In the genomic region with DNA sequence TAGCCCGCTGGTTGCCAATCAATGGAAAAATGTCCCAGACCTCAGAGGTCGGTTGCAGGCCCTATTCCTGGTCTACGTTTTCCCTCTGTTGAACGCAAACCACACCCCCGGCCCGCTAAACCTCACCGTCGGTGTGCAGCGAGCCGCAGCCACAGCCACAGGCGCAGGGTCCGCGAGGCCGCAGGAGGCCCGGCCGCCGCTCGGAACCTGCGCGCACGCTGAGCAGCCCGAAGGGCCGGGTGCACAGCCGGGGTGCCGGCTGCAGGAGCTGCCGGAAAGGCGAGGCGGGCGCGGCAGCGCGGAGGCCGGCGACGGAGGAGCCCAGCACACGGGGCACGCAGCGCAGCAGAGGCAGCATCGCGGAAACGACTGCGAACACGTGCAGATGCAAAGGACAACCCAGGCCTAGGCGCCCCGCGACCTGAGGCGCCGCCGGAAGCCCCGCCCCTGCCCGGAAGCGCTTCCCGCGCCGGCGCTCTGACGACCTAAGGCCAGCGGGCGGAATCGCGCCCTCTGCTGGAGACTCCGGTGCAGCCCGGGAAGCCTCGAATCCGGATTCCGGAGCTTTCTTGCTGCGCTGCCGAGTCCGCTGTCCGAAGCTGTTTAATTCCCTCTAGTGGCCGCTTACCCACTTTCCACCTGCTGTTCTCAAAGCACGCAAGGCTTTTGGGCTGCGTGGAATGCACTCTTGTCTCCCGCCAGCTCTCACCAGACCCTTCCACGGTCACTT, we compare ENCODE assay signal across 1 cellular context.
TF ChIP-seq lines count a peak whose summit lies in the region.

A gene with protein sequence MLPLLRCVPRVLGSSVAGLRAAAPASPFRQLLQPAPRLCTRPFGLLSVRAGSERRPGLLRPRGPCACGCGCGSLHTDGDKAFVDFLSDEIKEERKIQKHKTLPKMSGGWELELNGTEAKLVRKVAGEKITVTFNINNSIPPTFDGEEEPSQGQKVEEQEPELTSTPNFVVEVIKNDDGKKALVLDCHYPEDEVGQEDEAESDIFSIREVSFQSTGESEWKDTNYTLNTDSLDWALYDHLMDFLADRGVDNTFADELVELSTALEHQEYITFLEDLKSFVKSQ (minus strand): TSS at position 440 of the 730 bp plus-strand sequence. CDS start 82 bp downstream, at position 358.

TF ChIP-seq in H1, 55 proteins besides CTCF, POLR2A, EP300 and RAD21 (continued from another document and continues in another):
- no peak for TF ChIP-seq BCL11A (IDR thresholded peaks at IDR 0.05; ENCODE audit: low read depth in 2 of 2, low read length in 2 of 2)
- TF ChIP-seq SRF (IDR thresholded peaks at IDR 0.05; ENCODE audit: low read depth, low read length) = no peak
- peak; percentile 71 for TF ChIP-seq BACH1 (IDR thresholded peaks at IDR 0.05; ENCODE audit: low read length)
- no peak for TF ChIP-seq BRCA1 (IDR thresholded peaks at IDR 0.05; ENCODE audit: low read depth, low read length)
- TF ChIP-seq CHD2 (IDR thresholded peaks at IDR 0.05; ENCODE audit: low read length) = 0 out of 2 replicates have a peak, but pooled peaks have one; percentile 14
- no peak for TF ChIP-seq CTBP2 (IDR thresholded peaks at IDR 0.05; ENCODE audit: borderline replicate concordance, insufficient read depth, insufficient read length, low read length)
- TF ChIP-seq TCF12 (IDR thresholded peaks at IDR 0.05; ENCODE audit: low read depth, low read length) = no peak
- no peak for TF ChIP-seq EGR1 (IDR thresholded peaks at IDR 0.05; ENCODE audit: borderline replicate concordance, low read depth, low read length)
- TF ChIP-seq RXRA (IDR thresholded peaks at IDR 0.05; ENCODE audit: insufficient read depth, low read depth, low read length) = no peak; the same call in 1 of the 2 replicates
- peak; percentile 98 for TF ChIP-seq KDM4A (IDR thresholded peaks at IDR 0.05; ENCODE audit: low read depth, low read length, severe bottlenecking)
- no peak for TF ChIP-seq MAFK (IDR thresholded peaks at IDR 0.05; ENCODE audit: low read depth, low read length)
- TF ChIP-seq YY1 (IDR thresholded peaks at IDR 0.05; ENCODE audit: low read depth, low read length) = no peak
- TF ChIP-seq JUN (IDR thresholded peaks at IDR 0.05; ENCODE audit: low read depth, low read length) = no peak
- no peak for TF ChIP-seq SAP30 (IDR thresholded peaks at IDR 0.05; ENCODE audit: insufficient read depth, insufficient replicate concordance, low read length)
- peak; percentile 88 for TF ChIP-seq ASH2L (IDR thresholded peaks at IDR 0.05; ENCODE audit: low read length)
- TF ChIP-seq HDAC2 (IDR thresholded peaks at IDR 0.05; ENCODE audit: borderline replicate concordance in 1 of 2, low read depth in 2 of 2, low read length in 2 of 2) = peak; percentile 54 to 97; a peak in 1 of 4 replicates
- TF ChIP-seq NRF1 (IDR thresholded peaks at IDR 0.05; ENCODE audit: low read depth, low read length) = peak; percentile 55
- no peak for TF ChIP-seq KDM5A (IDR thresholded peaks at IDR 0.05; ENCODE audit: low read length)
- no peak for TF ChIP-seq HDAC6 (IDR thresholded peaks at IDR 0.05; ENCODE audit: low read depth, low read length)
- no peak for TF ChIP-seq CEBPB (IDR thresholded peaks at IDR 0.05; ENCODE audit: low read depth, low read length)
- TF ChIP-seq SP4 (IDR thresholded peaks at IDR 0.05; ENCODE audit: low read length) = no peak
- no peak for TF ChIP-seq ZNF274 (IDR thresholded peaks at IDR 0.05; ENCODE audit: borderline replicate concordance, extremely low read depth, low read length)
- TF ChIP-seq GABPA (IDR thresholded peaks at IDR 0.05; ENCODE audit: borderline replicate concordance, insufficient read depth, low read length) = peak; percentile 79; the same call in 1 of the 2 replicates
- TF ChIP-seq, protein P1, sequence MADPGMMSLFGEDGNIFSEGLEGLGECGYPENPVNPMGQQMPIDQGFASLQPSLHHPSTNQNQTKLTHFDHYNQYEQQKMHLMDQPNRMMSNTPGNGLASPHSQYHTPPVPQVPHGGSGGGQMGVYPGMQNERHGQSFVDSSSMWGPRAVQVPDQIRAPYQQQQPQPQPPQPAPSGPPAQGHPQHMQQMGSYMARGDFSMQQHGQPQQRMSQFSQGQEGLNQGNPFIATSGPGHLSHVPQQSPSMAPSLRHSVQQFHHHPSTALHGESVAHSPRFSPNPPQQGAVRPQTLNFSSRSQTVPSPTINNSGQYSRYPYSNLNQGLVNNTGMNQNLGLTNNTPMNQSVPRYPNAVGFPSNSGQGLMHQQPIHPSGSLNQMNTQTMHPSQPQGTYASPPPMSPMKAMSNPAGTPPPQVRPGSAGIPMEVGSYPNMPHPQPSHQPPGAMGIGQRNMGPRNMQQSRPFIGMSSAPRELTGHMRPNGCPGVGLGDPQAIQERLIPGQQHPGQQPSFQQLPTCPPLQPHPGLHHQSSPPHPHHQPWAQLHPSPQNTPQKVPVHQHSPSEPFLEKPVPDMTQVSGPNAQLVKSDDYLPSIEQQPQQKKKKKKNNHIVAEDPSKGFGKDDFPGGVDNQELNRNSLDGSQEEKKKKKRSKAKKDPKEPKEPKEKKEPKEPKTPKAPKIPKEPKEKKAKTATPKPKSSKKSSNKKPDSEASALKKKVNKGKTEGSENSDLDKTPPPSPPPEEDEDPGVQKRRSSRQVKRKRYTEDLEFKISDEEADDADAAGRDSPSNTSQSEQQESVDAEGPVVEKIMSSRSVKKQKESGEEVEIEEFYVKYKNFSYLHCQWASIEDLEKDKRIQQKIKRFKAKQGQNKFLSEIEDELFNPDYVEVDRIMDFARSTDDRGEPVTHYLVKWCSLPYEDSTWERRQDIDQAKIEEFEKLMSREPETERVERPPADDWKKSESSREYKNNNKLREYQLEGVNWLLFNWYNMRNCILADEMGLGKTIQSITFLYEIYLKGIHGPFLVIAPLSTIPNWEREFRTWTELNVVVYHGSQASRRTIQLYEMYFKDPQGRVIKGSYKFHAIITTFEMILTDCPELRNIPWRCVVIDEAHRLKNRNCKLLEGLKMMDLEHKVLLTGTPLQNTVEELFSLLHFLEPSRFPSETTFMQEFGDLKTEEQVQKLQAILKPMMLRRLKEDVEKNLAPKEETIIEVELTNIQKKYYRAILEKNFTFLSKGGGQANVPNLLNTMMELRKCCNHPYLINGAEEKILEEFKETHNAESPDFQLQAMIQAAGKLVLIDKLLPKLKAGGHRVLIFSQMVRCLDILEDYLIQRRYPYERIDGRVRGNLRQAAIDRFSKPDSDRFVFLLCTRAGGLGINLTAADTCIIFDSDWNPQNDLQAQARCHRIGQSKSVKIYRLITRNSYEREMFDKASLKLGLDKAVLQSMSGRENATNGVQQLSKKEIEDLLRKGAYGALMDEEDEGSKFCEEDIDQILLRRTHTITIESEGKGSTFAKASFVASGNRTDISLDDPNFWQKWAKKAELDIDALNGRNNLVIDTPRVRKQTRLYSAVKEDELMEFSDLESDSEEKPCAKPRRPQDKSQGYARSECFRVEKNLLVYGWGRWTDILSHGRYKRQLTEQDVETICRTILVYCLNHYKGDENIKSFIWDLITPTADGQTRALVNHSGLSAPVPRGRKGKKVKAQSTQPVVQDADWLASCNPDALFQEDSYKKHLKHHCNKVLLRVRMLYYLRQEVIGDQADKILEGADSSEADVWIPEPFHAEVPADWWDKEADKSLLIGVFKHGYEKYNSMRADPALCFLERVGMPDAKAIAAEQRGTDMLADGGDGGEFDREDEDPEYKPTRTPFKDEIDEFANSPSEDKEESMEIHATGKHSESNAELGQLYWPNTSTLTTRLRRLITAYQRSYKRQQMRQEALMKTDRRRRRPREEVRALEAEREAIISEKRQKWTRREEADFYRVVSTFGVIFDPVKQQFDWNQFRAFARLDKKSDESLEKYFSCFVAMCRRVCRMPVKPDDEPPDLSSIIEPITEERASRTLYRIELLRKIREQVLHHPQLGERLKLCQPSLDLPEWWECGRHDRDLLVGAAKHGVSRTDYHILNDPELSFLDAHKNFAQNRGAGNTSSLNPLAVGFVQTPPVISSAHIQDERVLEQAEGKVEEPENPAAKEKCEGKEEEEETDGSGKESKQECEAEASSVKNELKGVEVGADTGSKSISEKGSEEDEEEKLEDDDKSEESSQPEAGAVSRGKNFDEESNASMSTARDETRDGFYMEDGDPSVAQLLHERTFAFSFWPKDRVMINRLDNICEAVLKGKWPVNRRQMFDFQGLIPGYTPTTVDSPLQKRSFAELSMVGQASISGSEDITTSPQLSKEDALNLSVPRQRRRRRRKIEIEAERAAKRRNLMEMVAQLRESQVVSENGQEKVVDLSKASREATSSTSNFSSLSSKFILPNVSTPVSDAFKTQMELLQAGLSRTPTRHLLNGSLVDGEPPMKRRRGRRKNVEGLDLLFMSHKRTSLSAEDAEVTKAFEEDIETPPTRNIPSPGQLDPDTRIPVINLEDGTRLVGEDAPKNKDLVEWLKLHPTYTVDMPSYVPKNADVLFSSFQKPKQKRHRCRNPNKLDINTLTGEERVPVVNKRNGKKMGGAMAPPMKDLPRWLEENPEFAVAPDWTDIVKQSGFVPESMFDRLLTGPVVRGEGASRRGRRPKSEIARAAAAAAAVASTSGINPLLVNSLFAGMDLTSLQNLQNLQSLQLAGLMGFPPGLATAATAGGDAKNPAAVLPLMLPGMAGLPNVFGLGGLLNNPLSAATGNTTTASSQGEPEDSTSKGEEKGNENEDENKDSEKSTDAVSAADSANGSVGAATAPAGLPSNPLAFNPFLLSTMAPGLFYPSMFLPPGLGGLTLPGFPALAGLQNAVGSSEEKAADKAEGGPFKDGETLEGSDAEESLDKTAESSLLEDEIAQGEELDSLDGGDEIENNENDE (IDR thresholded peaks at IDR 0.05; ENCODE audit: insufficient replicate concordance, low read length) = no peak
- TF ChIP-seq SUZ12 (IDR thresholded peaks at IDR 0.05; ENCODE audit: low read length) = no peak
- TF ChIP-seq CBX8 (IDR thresholded peaks at IDR 0.05; ENCODE audit: borderline replicate concordance, low read depth, low read length) = no peak
- TF ChIP-seq SP2 (IDR thresholded peaks at IDR 0.05; ENCODE audit: low read length) = no peak
- no peak for TF ChIP-seq CBX5 (IDR thresholded peaks at IDR 0.05; ENCODE audit: low read depth, low read length)
- peak; percentile 49; the same call in 1 of the 2 replicates for TF ChIP-seq SP1 (IDR thresholded peaks at IDR 0.05; ENCODE audit: low read depth, low read length)
- peak; percentile 81 for TF ChIP-seq TAF1 (IDR thresholded peaks at IDR 0.05; ENCODE audit: low read depth, low read length)
- TF ChIP-seq RNF2 (IDR thresholded peaks at IDR 0.05; ENCODE audit: borderline replicate concordance, low read depth, low read length, missing control alignments, poor library complexity, severe bottlenecking) = no peak
- peak; percentile 86 for TF ChIP-seq POLR2AphosphoS5 (IDR thresholded peaks at IDR 0.05; ENCODE audit: low read depth, low read length)
- peak; percentile 58; the same call in 1 of the 2 replicates for TF ChIP-seq CREB1 (IDR thresholded peaks at IDR 0.05)
- no peak for TF ChIP-seq FOSL1 (IDR thresholded peaks at IDR 0.05; ENCODE audit: insufficient read depth, low read depth, low read length)
- TF ChIP-seq RFX5 (IDR thresholded peaks at IDR 0.05; ENCODE audit: borderline replicate concordance, low read depth, low read length) = no peak; the same call in 1 of the 2 replicates
- TF ChIP-seq, protein P2, sequence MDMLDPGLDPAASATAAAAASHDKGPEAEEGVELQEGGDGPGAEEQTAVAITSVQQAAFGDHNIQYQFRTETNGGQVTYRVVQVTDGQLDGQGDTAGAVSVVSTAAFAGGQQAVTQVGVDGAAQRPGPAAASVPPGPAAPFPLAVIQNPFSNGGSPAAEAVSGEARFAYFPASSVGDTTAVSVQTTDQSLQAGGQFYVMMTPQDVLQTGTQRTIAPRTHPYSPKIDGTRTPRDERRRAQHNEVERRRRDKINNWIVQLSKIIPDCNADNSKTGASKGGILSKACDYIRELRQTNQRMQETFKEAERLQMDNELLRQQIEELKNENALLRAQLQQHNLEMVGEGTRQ (IDR thresholded peaks at IDR 0.05; ENCODE audit: low read length) = peak; percentile 33; the same call in 1 of the 2 replicates
- no peak for TF ChIP-seq EZH2 (IDR thresholded peaks at IDR 0.05; ENCODE audit: low read depth, low read length, severe bottlenecking)
- TF ChIP-seq, protein P3, sequence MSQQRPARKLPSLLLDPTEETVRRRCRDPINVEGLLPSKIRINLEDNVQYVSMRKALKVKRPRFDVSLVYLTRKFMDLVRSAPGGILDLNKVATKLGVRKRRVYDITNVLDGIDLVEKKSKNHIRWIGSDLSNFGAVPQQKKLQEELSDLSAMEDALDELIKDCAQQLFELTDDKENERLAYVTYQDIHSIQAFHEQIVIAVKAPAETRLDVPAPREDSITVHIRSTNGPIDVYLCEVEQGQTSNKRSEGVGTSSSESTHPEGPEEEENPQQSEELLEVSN (IDR thresholded peaks at IDR 0.05) = peak; percentile 68
- no peak for TF ChIP-seq CHD1 (IDR thresholded peaks at IDR 0.05; ENCODE audit: low read depth, low read length)
- TF ChIP-seq, protein P4, sequence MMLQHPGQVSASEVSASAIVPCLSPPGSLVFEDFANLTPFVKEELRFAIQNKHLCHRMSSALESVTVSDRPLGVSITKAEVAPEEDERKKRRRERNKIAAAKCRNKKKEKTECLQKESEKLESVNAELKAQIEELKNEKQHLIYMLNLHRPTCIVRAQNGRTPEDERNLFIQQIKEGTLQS (IDR thresholded peaks at IDR 0.05; ENCODE audit: insufficient read depth, low read depth, low read length) = peak; percentile 65
- 0 out of 2 replicates have a peak, but pooled peaks have one; percentile 23 for TF ChIP-seq TEAD4 (IDR thresholded peaks at IDR 0.05; ENCODE audit: low read depth, low read length)
- peak; percentile 36 to 84; a peak in 2 of 4 replicates for TF ChIP-seq SIN3A (conservative IDR thresholded peaks at IDR 0.05 in 1 of 2, IDR thresholded peaks at IDR 0.05 in 1 of 2; ENCODE audit: low read depth in 1 of 2, low read length in 2 of 2)
- no peak for TF ChIP-seq GTF2F1 (IDR thresholded peaks at IDR 0.05; ENCODE audit: borderline replicate concordance, low read depth, low read length)
- 0 out of 2 replicates have a peak, but pooled peaks have one; percentile 77 for TF ChIP-seq RBBP5 (IDR thresholded peaks at IDR 0.05; ENCODE audit: borderline replicate concordance, low read depth, low read length)
- no peak for TF ChIP-seq KDM1A (IDR thresholded peaks at IDR 0.05; ENCODE audit: borderline replicate concordance, low read length)
- peak; percentile 93 for TF ChIP-seq PHF8 (conservative IDR thresholded peaks at IDR 0.05; ENCODE audit: low read depth, low read length)
- TF ChIP-seq, protein P5, sequence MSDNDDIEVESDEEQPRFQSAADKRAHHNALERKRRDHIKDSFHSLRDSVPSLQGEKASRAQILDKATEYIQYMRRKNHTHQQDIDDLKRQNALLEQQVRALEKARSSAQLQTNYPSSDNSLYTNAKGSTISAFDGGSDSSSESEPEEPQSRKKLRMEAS (IDR thresholded peaks at IDR 0.05) = peak; percentile 93
- TF ChIP-seq, protein P6, sequence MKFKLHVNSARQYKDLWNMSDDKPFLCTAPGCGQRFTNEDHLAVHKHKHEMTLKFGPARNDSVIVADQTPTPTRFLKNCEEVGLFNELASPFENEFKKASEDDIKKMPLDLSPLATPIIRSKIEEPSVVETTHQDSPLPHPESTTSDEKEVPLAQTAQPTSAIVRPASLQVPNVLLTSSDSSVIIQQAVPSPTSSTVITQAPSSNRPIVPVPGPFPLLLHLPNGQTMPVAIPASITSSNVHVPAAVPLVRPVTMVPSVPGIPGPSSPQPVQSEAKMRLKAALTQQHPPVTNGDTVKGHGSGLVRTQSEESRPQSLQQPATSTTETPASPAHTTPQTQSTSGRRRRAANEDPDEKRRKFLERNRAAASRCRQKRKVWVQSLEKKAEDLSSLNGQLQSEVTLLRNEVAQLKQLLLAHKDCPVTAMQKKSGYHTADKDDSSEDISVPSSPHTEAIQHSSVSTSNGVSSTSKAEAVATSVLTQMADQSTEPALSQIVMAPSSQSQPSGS (IDR thresholded peaks at IDR 0.05; ENCODE audit: low read length) = peak; percentile 53; the same call in 1 of the 2 replicates
- TF ChIP-seq JUND (IDR thresholded peaks at IDR 0.05; ENCODE audit: low read length) = no peak
- peak; percentile 46 for TF ChIP-seq TAF7 (optimal IDR thresholded peaks at IDR 0.05; ENCODE audit: borderline replicate concordance, low read depth, low read length)
- TF ChIP-seq TBP (IDR thresholded peaks at IDR 0.05; ENCODE audit: low read depth, low read length) = peak; percentile 76
